In the genomic region with DNA sequence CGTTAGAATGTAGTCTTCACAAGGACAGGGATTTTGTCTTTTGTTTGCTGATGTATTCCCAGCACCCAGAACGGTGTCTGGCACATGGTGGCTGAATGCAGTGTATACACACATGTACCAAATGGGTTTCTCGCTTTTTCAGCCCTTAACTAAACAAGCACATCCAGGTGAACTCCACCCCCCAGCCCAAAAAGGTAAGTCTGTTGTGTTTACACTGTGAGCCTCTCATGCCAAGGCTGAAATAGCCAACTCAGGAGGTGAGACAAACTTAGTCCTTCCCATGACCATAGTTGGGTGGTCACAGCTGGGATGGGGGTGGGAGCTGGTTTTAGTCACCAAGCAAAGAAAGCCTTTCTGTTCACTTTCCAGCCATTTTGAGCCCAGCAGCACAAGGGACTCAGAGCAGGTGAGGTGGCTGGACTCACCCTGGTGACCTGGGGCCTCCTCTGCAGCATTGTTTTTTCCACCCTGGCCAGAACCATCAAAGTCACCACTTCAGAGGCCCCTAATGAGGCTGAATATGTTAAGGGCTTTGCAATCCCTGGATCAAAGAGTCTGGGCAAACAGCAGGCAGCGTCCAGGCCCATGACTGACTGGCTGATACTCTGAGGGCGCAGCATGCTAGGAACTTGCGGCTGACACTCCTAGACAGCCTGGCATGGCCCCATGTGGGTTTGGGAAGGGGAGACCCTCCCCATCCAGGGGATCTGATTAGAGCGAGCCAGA, we compare ENCODE assay signal across 1 cellular context.
TF ChIP-seq lines count a peak whose summit lies in the region.

No MANE protein-coding gene starts in this region.

TF ChIP-seq in HepG2, 621 proteins besides CTCF, POLR2A, EP300 and RAD21 (continued from another document):
- TF ChIP-seq, protein P1, sequence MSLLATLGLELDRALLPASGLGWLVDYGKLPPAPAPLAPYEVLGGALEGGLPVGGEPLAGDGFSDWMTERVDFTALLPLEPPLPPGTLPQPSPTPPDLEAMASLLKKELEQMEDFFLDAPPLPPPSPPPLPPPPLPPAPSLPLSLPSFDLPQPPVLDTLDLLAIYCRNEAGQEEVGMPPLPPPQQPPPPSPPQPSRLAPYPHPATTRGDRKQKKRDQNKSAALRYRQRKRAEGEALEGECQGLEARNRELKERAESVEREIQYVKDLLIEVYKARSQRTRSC (CRISPR knock-in tag; IDR thresholded peaks at IDR 0.05; ENCODE audit: low read depth) = no peak
- TF ChIP-seq, protein P2, sequence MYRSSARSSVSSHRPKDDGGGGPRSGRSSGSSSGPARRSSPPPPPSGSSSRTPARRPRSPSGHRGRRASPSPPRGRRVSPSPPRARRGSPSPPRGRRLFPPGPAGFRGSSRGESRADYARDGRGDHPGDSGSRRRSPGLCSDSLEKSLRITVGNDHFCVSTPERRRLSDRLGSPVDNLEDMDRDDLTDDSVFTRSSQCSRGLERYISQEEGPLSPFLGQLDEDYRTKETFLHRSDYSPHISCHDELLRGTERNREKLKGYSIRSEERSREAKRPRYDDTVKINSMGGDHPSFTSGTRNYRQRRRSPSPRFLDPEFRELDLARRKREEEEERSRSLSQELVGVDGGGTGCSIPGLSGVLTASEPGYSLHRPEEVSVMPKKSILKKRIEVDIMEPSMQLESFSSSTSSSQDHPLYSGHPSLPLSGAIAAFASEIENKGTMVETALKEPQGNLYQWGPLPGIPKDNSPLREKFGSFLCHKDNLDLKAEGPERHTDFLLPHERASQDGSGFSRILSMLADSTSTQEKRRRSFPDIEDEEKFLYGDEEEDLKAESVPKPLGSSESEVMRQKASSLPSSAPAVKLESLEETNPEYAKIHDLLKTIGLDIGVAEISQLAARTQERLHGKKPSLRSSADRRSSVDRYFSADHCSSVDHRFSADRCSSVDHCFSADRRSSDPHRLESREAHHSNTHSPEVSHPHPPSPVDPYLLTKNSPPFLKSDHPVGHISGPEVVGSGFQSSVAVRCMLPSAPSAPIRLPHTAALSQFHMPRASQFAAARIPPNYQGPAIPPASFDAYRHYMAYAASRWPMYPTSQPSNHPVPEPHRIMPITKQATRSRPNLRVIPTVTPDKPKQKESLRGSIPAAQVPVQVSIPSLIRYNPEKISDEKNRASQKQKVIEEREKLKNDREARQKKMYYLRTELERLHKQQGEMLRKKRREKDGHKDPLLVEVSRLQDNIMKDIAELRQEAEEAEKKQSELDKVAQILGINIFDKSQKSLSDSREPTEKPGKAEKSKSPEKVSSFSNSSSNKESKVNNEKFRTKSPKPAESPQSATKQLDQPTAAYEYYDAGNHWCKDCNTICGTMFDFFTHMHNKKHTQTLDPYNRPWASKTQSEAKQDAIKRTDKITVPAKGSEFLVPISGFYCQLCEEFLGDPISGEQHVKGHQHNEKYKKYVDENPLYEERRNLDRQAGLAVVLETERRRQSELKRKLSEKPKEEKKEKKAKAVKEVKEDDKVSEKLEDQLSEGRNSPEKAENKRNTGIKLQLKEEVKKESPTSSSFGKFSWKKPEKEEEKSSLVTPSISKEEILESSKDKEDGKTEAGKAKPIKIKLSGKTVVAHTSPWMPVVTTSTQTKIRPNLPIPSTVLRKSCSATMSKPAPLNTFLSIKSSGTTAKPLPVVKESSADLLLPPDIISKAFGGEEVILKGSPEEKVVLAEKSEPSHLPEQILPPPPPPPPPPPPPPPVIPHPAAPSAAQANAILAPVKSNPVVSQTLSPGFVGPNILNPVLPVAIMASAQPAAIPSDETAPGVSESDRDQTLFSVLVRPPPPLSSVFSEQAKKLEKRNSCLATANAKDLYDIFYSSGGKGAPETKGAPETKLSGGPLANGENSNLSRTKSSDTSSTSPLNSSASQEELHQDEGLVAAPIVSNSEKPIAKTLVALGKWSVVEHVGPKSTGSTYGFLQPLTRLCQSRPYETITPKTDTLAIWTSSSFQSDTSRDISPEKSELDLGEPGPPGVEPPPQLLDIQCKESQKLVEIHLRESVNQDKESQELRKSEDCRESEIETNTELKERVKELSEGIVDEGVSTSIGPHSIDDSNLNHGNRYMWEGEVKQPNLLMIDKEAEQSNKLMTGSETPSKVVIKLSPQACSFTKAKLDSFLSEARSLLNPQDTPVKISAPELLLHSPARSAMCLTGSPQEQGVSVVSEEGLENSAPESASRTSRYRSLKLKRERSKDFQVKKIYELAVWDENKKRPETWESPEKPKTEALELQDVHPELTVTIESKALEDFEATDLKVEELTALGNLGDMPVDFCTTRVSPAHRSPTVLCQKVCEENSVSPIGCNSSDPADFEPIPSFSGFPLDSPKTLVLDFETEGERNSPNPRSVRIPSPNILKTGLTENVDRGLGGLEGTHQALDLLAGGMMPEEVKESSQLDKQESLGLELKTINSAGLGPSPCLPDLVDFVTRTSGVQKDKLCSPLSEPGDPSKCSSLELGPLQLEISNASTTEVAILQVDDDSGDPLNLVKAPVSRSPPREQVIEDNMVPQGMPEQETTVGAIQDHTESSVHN (CRISPR knock-in tag; IDR thresholded peaks at IDR 0.05) = no peak
- TF ChIP-seq SOX5 (CRISPR knock-in tag; IDR thresholded peaks at IDR 0.05; ENCODE audit: borderline replicate concordance) (peak; percentile 88), RXRB (CRISPR knock-in tag; IDR thresholded peaks at IDR 0.05; ENCODE audit: borderline replicate concordance) (peak; percentile 10; the same call in 1 of the 2 replicates), ZNF484 (CRISPR knock-in tag; IDR thresholded peaks at IDR 0.05; ENCODE audit: borderline replicate concordance, low read depth) (no peak), ETV6 (CRISPR knock-in tag; conservative IDR thresholded peaks at IDR 0.05) (no peak), TBX3 (IDR thresholded peaks at IDR 0.05; ENCODE audit: borderline replicate concordance) (peak; percentile 69; the same call in 1 of the 2 replicates), HES4 (CRISPR knock-in tag; IDR thresholded peaks at IDR 0.05; ENCODE audit: borderline replicate concordance) (no peak), PHF21A (CRISPR knock-in tag; IDR thresholded peaks at IDR 0.05) (peak; percentile 16; the same call in 1 of the 2 replicates), CHD4 (IDR thresholded peaks at IDR 0.05; ENCODE audit: borderline replicate concordance, low read length) (no peak), ZBTB7A (CRISPR knock-in tag; IDR thresholded peaks at IDR 0.05) (no peak), ZNF777 (CRISPR knock-in tag; IDR thresholded peaks at IDR 0.05) (no peak), SRSF1 (optimal IDR thresholded peaks at IDR 0.05; ENCODE audit: low read depth, low read length) (no peak), GFI1 (CRISPR knock-in tag; IDR thresholded peaks at IDR 0.05; ENCODE audit: borderline replicate concordance) (no peak), ZFP37 (CRISPR knock-in tag; IDR thresholded peaks at IDR 0.05; ENCODE audit: borderline replicate concordance) (no peak), MEIS1 (CRISPR knock-in tag; IDR thresholded peaks at IDR 0.05; ENCODE audit: borderline replicate concordance) (no peak), ZNF253 (CRISPR knock-in tag; IDR thresholded peaks at IDR 0.05; ENCODE audit: borderline replicate concordance) (no peak), ZNF709 (CRISPR knock-in tag; IDR thresholded peaks at IDR 0.05) (no peak), SOX6 (IDR thresholded peaks at IDR 0.05) (no peak), SOX6 (CRISPR knock-in tag; IDR thresholded peaks at IDR 0.05) (peak; percentile 89)
- TF ChIP-seq, protein P3, sequence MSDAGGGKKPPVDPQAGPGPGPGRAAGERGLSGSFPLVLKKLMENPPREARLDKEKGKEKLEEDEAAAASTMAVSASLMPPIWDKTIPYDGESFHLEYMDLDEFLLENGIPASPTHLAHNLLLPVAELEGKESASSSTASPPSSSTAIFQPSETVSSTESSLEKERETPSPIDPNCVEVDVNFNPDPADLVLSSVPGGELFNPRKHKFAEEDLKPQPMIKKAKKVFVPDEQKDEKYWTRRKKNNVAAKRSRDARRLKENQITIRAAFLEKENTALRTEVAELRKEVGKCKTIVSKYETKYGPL (CRISPR knock-in tag; IDR thresholded peaks at IDR 0.05) = no peak
- TF ChIP-seq, protein P4, sequence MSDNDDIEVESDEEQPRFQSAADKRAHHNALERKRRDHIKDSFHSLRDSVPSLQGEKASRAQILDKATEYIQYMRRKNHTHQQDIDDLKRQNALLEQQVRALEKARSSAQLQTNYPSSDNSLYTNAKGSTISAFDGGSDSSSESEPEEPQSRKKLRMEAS (IDR thresholded peaks at IDR 0.05) = 0 out of 2 replicates have a peak, but pooled peaks have one; percentile 49
- TF ChIP-seq, protein P5, sequence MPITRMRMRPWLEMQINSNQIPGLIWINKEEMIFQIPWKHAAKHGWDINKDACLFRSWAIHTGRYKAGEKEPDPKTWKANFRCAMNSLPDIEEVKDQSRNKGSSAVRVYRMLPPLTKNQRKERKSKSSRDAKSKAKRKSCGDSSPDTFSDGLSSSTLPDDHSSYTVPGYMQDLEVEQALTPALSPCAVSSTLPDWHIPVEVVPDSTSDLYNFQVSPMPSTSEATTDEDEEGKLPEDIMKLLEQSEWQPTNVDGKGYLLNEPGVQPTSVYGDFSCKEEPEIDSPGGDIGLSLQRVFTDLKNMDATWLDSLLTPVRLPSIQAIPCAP (CRISPR knock-in tag; IDR thresholded peaks at IDR 0.05; ENCODE audit: low read depth) = no peak
- TF ChIP-seq, protein P6, sequence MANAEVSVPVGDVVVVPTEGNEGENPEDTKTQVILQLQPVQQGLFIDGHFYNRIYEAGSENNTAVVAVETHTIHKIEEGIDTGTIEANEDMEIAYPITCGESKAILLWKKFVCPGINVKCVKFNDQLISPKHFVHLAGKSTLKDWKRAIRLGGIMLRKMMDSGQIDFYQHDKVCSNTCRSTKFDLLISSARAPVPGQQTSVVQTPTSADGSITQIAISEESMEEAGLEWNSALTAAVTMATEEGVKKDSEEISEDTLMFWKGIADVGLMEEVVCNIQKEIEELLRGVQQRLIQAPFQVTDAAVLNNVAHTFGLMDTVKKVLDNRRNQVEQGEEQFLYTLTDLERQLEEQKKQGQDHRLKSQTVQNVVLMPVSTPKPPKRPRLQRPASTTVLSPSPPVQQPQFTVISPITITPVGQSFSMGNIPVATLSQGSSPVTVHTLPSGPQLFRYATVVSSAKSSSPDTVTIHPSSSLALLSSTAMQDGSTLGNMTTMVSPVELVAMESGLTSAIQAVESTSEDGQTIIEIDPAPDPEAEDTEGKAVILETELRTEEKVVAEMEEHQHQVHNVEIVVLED (CRISPR knock-in tag; IDR thresholded peaks at IDR 0.05; ENCODE audit: borderline replicate concordance) = no peak
- TF ChIP-seq, protein P7, sequence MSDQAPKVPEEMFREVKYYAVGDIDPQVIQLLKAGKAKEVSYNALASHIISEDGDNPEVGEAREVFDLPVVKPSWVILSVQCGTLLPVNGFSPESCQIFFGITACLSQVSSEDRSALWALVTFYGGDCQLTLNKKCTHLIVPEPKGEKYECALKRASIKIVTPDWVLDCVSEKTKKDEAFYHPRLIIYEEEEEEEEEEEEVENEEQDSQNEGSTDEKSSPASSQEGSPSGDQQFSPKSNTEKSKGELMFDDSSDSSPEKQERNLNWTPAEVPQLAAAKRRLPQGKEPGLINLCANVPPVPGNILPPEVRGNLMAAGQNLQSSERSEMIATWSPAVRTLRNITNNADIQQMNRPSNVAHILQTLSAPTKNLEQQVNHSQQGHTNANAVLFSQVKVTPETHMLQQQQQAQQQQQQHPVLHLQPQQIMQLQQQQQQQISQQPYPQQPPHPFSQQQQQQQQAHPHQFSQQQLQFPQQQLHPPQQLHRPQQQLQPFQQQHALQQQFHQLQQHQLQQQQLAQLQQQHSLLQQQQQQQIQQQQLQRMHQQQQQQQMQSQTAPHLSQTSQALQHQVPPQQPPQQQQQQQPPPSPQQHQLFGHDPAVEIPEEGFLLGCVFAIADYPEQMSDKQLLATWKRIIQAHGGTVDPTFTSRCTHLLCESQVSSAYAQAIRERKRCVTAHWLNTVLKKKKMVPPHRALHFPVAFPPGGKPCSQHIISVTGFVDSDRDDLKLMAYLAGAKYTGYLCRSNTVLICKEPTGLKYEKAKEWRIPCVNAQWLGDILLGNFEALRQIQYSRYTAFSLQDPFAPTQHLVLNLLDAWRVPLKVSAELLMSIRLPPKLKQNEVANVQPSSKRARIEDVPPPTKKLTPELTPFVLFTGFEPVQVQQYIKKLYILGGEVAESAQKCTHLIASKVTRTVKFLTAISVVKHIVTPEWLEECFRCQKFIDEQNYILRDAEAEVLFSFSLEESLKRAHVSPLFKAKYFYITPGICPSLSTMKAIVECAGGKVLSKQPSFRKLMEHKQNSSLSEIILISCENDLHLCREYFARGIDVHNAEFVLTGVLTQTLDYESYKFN (CRISPR knock-in tag; conservative IDR thresholded peaks at IDR 0.05) = peak; percentile 37
- TF ChIP-seq, protein P8, sequence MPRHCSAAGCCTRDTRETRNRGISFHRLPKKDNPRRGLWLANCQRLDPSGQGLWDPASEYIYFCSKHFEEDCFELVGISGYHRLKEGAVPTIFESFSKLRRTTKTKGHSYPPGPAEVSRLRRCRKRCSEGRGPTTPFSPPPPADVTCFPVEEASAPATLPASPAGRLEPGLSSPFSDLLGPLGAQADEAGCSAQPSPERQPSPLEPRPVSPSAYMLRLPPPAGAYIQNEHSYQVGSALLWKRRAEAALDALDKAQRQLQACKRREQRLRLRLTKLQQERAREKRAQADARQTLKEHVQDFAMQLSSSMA (CRISPR knock-in tag; IDR thresholded peaks at IDR 0.05) = no peak
- TF ChIP-seq, protein P9, sequence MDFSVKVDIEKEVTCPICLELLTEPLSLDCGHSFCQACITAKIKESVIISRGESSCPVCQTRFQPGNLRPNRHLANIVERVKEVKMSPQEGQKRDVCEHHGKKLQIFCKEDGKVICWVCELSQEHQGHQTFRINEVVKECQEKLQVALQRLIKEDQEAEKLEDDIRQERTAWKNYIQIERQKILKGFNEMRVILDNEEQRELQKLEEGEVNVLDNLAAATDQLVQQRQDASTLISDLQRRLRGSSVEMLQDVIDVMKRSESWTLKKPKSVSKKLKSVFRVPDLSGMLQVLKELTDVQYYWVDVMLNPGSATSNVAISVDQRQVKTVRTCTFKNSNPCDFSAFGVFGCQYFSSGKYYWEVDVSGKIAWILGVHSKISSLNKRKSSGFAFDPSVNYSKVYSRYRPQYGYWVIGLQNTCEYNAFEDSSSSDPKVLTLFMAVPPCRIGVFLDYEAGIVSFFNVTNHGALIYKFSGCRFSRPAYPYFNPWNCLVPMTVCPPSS (IDR thresholded peaks at IDR 0.05) = no peak
- TF ChIP-seq, protein P10, sequence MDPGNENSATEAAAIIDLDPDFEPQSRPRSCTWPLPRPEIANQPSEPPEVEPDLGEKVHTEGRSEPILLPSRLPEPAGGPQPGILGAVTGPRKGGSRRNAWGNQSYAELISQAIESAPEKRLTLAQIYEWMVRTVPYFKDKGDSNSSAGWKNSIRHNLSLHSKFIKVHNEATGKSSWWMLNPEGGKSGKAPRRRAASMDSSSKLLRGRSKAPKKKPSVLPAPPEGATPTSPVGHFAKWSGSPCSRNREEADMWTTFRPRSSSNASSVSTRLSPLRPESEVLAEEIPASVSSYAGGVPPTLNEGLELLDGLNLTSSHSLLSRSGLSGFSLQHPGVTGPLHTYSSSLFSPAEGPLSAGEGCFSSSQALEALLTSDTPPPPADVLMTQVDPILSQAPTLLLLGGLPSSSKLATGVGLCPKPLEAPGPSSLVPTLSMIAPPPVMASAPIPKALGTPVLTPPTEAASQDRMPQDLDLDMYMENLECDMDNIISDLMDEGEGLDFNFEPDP (CRISPR knock-in tag; conservative IDR thresholded peaks at IDR 0.05) = no peak
- TF ChIP-seq, protein P11, sequence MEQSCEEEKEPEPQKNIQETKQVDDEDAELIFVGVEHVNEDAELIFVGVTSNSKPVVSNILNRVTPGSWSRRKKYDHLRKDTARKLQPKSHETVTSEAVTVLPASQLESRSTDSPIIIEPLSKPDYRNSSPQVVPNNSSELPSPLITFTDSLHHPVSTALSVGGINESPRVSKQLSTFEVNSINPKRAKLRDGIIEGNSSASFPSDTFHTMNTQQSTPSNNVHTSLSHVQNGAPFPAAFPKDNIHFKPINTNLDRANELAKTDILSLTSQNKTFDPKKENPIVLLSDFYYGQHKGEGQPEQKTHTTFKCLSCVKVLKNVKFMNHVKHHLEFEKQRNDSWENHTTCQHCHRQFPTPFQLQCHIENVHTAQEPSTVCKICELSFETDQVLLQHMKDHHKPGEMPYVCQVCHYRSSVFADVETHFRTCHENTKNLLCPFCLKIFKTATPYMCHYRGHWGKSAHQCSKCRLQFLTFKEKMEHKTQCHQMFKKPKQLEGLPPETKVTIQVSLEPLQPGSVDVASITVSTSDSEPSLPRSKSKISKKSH (CRISPR knock-in tag; IDR thresholded peaks at IDR 0.05; ENCODE audit: borderline replicate concordance) = no peak
